9 cellular contexts compared by ENCODE assay signal in the genomic region with DNA sequence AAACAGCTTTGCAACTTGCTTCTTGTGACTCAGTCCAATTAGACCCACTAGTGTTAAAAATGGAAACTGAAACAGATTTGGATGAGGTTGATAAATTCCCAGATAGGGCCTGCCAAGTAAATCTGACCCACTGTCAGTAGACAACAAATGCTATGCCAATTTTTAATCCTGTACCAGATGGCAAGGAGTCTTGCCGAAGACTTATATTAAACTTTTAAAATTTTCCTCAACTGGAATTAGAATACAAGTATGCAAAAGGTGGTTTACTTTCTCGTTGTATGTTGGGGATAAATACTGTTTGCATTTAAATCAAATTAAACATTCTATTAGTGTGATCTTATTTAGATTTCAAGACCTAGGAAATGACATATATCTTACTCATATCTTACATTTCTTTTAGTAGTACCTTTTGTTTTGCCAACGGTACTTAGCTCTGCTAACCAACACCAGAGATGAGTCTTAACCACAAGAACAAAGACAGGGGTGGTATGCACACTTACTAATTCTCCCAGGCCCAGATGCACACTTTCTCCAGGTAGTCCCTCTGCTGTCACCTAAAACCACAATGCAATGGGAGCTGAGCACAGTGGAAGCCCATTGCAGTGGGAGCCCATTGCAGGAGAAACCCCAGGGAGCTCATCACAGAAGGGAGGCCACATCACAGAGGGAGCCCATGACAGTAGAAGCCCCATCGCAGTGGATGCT.
DNase-seq lines count a peak whose midpoint lies in the region; ATAC-seq, FAIRE-seq and TF ChIP-seq lines count a peak whose summit lies in the region.
"Had no signal": no experiment of that assay in that cellular context is flagged by ENCODE, and none has a peak within 500 bp of the region (broad histone marks: within the 10 kb centered on the region; RNA-seq: fewer than 3 reads in every experiment).

No MANE protein-coding gene starts in this region.

- TF ChIP-seq CTCF in A549 (IDR thresholded peaks at IDR 0.05), result no peak

- no peaks in the 10 kb centered on the region for H3K9me3 ChIP-seq in A549

- FAIRE-seq in A549 (lab: Jason Lieb, UNC), result no peak
- FAIRE-seq: endometrium had no signal

- H3K27ac Mint-ChIP-seq in immature natural killer cell, result no peak overlapping the region

- POLR2A ChIA-PET in A549 (lab: Yijun Ruan, JAX), result interaction anchor here (0.5 to 3.4 kb wide), 3 partner anchors 32 to 588 kb away, joined by 3 to 27 read pairs (median 3); a partner anchor contains a TSS

- DNase-seq in A549 (ENCODE audit: low read depth in 1 of 2, low spot score in 1 of 2) (no peak), NCI-H446 (lab: John Stamatoyannopoulos, UW) (peak; percentile 53 to 85), fibroblast of gingiva (ENCODE audit: low read depth) (peak; percentile 67), nucleus accumbens (lab: John Stamatoyannopoulos, UW) (no peak), immature natural killer cell (no peak), ecto neural progenitor cell (ENCODE audit: low spot score) (no peak)
- DNase-seq in activated CD4-positive, alpha-beta T cell treated with anti-CD3 and anti-CD28 coated beads, Interleukin-2, amount 50 U/mL, for 4 hours, result no peak

- H3K4me3 ChIP-seq in A549, result no peak overlapping the region

- peak overlapping the region; percentile 94 for H3K27ac ChIP-seq in A549

- H3K27me3 Mint-ChIP-seq in immature natural killer cell (ENCODE audit: low read depth in 3 of 3), result peaks cover 0 to 2% (median 0%) of the 10 kb centered on the region in 3 donors

- H3K4me3 Mint-ChIP-seq in immature natural killer cell, result peak overlapping the region in 1 of 5 donors; percentile 1

- no peaks in the 10 kb centered on the region for H3K36me3 Mint-ChIP-seq in immature natural killer cell

- TF ChIP-seq RAD21 in A549 (conservative IDR thresholded peaks at IDR 0.05 in 1 of 2, IDR thresholded peaks at IDR 0.05 in 1 of 2), result no peak

- H3K4me2 ChIP-seq in A549, result peak overlapping the region; percentile 87

- no peak for TF ChIP-seq EP300 in A549 (IDR thresholded peaks at IDR 0.05)

- peaks cover 98% of the 10 kb centered on the region for H3K4me1 ChIP-seq in A549

- no peak for ATAC-seq in A549
- peak; percentile 47 for ATAC-seq in GM18867 (IDR thresholded peaks at IDR 0.05; ENCODE audit: unreplicated experiment)

- H3K9me3 Mint-ChIP-seq in immature natural killer cell, result peaks cover 0 to 2% (median 0%) of the 10 kb centered on the region in 6 donors

- CTCF ChIA-PET in A549 (lab: Yijun Ruan, JAX), result interaction anchor here (1.2 to 4.6 kb wide), 6 partner anchors 12 to 191 kb away, joined by 3 to 32 read pairs (median 4); no protein-coding TSS in a partner anchor

- 25% methylated on average over 4 of the region's 4 CpGs for WGBS in A549 (ENCODE audit: missing lambda C conversion rate)

- H3K4me1 Mint-ChIP-seq in immature natural killer cell, result peaks cover 6 to 16% of the 10 kb centered on the region in 2 donors

- no peak for TF ChIP-seq POLR2A in A549 (IDR thresholded peaks at IDR 0.05; ENCODE audit: low read length)

TF ChIP-seq in A549, 52 proteins besides CTCF, POLR2A, EP300 and RAD21:
- TF ChIP-seq FOXS1 (CRISPR knock-in tag; IDR thresholded peaks at IDR 0.05) (no peak), FOSL2 (IDR thresholded peaks at IDR 0.05) (no peak), FOSL2 (CRISPR knock-in tag; IDR thresholded peaks at IDR 0.05) (no peak), CEBPB (IDR thresholded peaks at IDR 0.05) (0 out of 4 replicates have a peak, but pooled peaks of 1 of the 2 experiments have one; percentile 8)

Comparison
In these comparisons a context has a peak if more than half of its experiments do, and no peak if none do; other contexts are left out.
1. DNase-seq: peak in NCI-H446 (2 of 2) and fibroblast of gingiva (single experiment); none in A549 (0 of 2), nucleus accumbens (0 of 56), immature natural killer cell (0 of 3), ecto neural progenitor cell (single experiment) and activated CD4-positive, alpha-beta T cell treated with anti-CD3 and anti-CD28 coated beads, Interleukin-2, amount 50 U/mL, for 4 hours (0 of 2).